Comparison of ENCODE assay signal across 9 cellular contexts in the genomic region with DNA sequence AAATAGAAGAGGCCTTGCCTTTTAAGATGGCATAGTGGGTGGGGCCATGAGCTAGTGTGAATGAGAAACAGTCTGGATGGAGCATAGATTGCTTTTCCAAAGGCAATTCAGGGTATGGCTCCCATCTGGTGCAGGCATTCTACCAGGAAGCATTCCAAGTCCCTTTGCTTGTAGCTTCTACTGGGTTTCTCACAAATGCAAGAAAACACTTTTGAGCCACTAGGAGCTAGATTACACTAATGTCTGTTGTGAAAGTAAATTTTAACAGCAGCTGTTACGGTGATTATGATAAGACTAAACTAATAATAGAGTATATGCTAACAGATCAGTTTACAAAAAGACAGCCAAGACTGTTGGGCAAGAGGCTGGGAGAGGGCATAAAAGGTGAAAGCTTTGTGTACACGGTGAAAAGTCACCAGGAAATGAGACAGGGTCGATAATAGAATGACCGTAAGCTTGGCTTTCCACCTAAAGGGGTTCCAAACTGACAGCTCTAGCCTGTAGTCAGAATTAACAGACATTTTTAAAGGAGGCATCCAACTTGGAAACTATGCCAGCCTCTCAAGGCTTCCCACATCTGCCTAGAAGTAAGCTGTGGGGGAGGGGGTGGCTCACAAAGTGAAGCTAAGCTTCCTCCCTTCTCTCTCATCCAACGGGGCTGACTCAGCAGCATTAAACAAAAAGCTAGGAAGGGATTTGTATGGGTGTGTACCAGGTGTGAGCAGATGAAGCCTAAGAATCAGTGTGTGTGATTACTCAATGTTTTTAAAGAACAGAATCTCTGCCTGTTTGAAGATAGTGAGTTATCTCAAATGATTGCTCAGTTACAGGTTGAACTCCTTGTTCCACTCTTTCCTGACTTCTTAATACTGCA.
DNase-seq lines count a peak whose midpoint lies in the region; ATAC-seq and TF ChIP-seq lines count a peak whose summit lies in the region.
"Had no signal": no experiment of that assay in that cellular context is flagged by ENCODE, and none has a peak within 500 bp of the region (broad histone marks: within the 10 kb centered on the region; RNA-seq: fewer than 3 reads in every experiment).

No MANE protein-coding gene starts in this region.

- H3K27ac Mint-ChIP-seq in type B pancreatic cell: peak overlapping the region; percentile 69
- no peak overlapping the region for H3K27ac Mint-ChIP-seq in stimulated activated effector memory CD8-positive, alpha-beta T cell treated with anti-CD3 and anti-CD28 coated beads, Interleukin-12 subunit alpha, Interleukin-12 subunit beta, amount 100 ng/mL, for 72 hours

- H3K27me3 ChIP-seq in MG63: no peaks in the 10 kb centered on the region

- DNase-seq in MG63 (peak; percentile 70), anterior cingulate cortex (lab: John Stamatoyannopoulos, UW) (peak in 32 of 58 donors; percentile 0 to 69 (median 19)), iris pigment epithelial cell (ENCODE audit: low read depth) (peak; percentile 81), type B pancreatic cell (ENCODE audit: extremely low spot score, unreplicated experiment) (no peak)
- DNase-seq in stimulated activated effector memory CD8-positive, alpha-beta T cell treated with anti-CD3 and anti-CD28 coated beads, Interleukin-12 subunit alpha, Interleukin-12 subunit beta, amount 100 ng/mL, for 72 hours (ENCODE audit: low spot score in 2 of 2): no peak

- TF ChIP-seq CTCF in type B pancreatic cell (conservative IDR thresholded peaks at IDR 0.05): no peak

- ATAC-seq in stimulated activated effector memory CD8-positive, alpha-beta T cell treated with anti-CD3 and anti-CD28 coated beads, Interleukin-12 subunit alpha, Interleukin-12 subunit beta, amount 100 ng/mL, for 72 hours: no peak
- no peak for ATAC-seq in HG03442 (IDR thresholded peaks at IDR 0.05; ENCODE audit: unreplicated experiment)
- ATAC-seq in GM21423 (IDR thresholded peaks at IDR 0.05; ENCODE audit: unreplicated experiment): no peak
- no peak for ATAC-seq in HG03045 (IDR thresholded peaks at IDR 0.05; ENCODE audit: unreplicated experiment)
- ATAC-seq: K562 had no signal

- H3K36me3 Mint-ChIP-seq in type B pancreatic cell: no peaks in the 10 kb centered on the region
- H3K36me3 Mint-ChIP-seq in stimulated activated effector memory CD8-positive, alpha-beta T cell treated with anti-CD3 and anti-CD28 coated beads, Interleukin-12 subunit alpha, Interleukin-12 subunit beta, amount 100 ng/mL, for 72 hours: no peaks in the 10 kb centered on the region

- H3K4me3 ChIP-seq in MG63: peak overlapping the region; percentile 8; the same call in 1 of the 2 replicates
- H3K4me3 ChIP-seq: K562 had no signal

- H3K9me3 ChIP-seq in MG63: no peaks in the 10 kb centered on the region; the same call in 1 of the 2 replicates

- H3K36me3 ChIP-seq in MG63: no peaks in the 10 kb centered on the region

- peaks cover 18% of the 10 kb centered on the region for H3K4me1 Mint-ChIP-seq in type B pancreatic cell (ENCODE audit: unreplicated experiment)
- H3K4me1 Mint-ChIP-seq in stimulated activated effector memory CD8-positive, alpha-beta T cell treated with anti-CD3 and anti-CD28 coated beads, Interleukin-12 subunit alpha, Interleukin-12 subunit beta, amount 100 ng/mL, for 72 hours: no peaks in the 10 kb centered on the region

- H3K4me3 Mint-ChIP-seq in type B pancreatic cell: peak overlapping the region; percentile 7
- no peak overlapping the region for H3K4me3 Mint-ChIP-seq in stimulated activated effector memory CD8-positive, alpha-beta T cell treated with anti-CD3 and anti-CD28 coated beads, Interleukin-12 subunit alpha, Interleukin-12 subunit beta, amount 100 ng/mL, for 72 hours

- H3K27me3 Mint-ChIP-seq in type B pancreatic cell: no peaks in the 10 kb centered on the region

- H3K9me3 Mint-ChIP-seq in type B pancreatic cell: peaks cover 7% of the 10 kb centered on the region
- peaks cover 9% of the 10 kb centered on the region for H3K9me3 Mint-ChIP-seq in stimulated activated effector memory CD8-positive, alpha-beta T cell treated with anti-CD3 and anti-CD28 coated beads, Interleukin-12 subunit alpha, Interleukin-12 subunit beta, amount 100 ng/mL, for 72 hours

Comparison
In these comparisons a context has a peak if more than half of its experiments do, and no peak if none do; other contexts are left out.
1. DNase-seq: peak in MG63 (single experiment), anterior cingulate cortex (32 of 58) and iris pigment epithelial cell (single experiment); none in type B pancreatic cell (single experiment) and stimulated activated effector memory CD8-positive, alpha-beta T cell treated with anti-CD3 and anti-CD28 coated beads, Interleukin-12 subunit alpha, Interleukin-12 subunit beta, amount 100 ng/mL, for 72 hours (0 of 2).